Comparison of ENCODE assay signal across 27 cellular contexts in genomic region chr3:120427201-120427600, GRCh38. TPM values are rescaled to one million over a fixed set of nuclear protein-coding genes. Genes with fewer than 3 reads are reported as not detected.
A peak's percentile ranks its signal among the peaks of the same experiment; 100 is the strongest.
DNase-seq lines count a peak whose midpoint lies in the region; ATAC-seq and TF ChIP-seq lines count a peak whose summit lies in the region.
"Had no signal": no experiment of that assay in that cellular context is flagged by ENCODE, and none has a peak within 500 bp of the region (broad histone marks: within the 10 kb centered on the region; RNA-seq: fewer than 3 reads in every experiment).

No MANE protein-coding gene starts in this region.

- H3K27ac ChIP-seq in GM23338 (ENCODE audit: low read depth) (peak overlapping the region; percentile 36; the same call in 1 of the 2 replicates), hepatocyte (peak overlapping the region; percentile 52), subcutaneous abdominal adipose tissue (ENCODE audit: low read depth, low read length) (peak overlapping the region; percentile 77)
- H3K27ac ChIP-seq: epithelial cell of prostate, foreskin keratinocyte had no signal

- H3K79me2 ChIP-seq in GM23338 (replicated peaks; ENCODE audit: insufficient read depth) (peaks cover 27% of the 10 kb centered on the region), hepatocyte (peaks cover 27% of the 10 kb centered on the region)

- H3K9me3 ChIP-seq in adipocyte (ENCODE audit: control insufficient read depth, low read length) = no peaks in the 10 kb centered on the region
- H3K9me3 ChIP-seq in hepatocyte (ENCODE audit: low read depth) = no peaks in the 10 kb centered on the region
- H3K9me3 ChIP-seq in subcutaneous abdominal adipose tissue (ENCODE audit: control insufficient read depth in 5 of 5, low read length in 5 of 5) = no peaks in the 10 kb centered on the region
- H3K9me3 ChIP-seq: MG63, mucosa of descending colon, uterus had no signal

- peaks cover 4% of the 10 kb centered on the region for H3K27me3 Mint-ChIP-seq in GM23338 (ENCODE audit: insufficient read depth, low read depth, poor library complexity)

- TF ChIP-seq CTCF in GM23338 (conservative IDR thresholded peaks at IDR 0.05; ENCODE audit: low read depth in 2 of 2) (no peak), hepatocyte (IDR thresholded peaks at IDR 0.05; ENCODE audit: poor library complexity) (no peak)

- H3K9me2 ChIP-seq in GM23338 (ENCODE audit: insufficient read depth) (no peaks in the 10 kb centered on the region), hepatocyte (replicated peaks; ENCODE audit: insufficient read depth) (no peaks in the 10 kb centered on the region)

- no peak overlapping the region for H2AFZ ChIP-seq in GM23338
- no peak overlapping the region for H2AFZ ChIP-seq in hepatocyte

- peaks cover 43% of the 10 kb centered on the region for H3K36me3 Mint-ChIP-seq in GM23338 (ENCODE audit: low read depth)
- H3K36me3 Mint-ChIP-seq: CD14-positive monocyte, immature natural killer cell had no signal

- DNase-seq in GM23338 (ENCODE audit: low spot score) (no peak), adipocyte (ENCODE audit: low read depth) (no peak), hepatocyte (ENCODE audit: low spot score) (no peak), SW480 (ENCODE audit: low spot score) (no peak), OCI-M2 (lab: John Stamatoyannopoulos, UW; ENCODE audit: unreplicated experiment) (no peak), NCI-H2196 (lab: John Stamatoyannopoulos, UW; ENCODE audit: unreplicated experiment) (no peak)
- DNase-seq: activated B cell treated with CpG ODN at 0.5 μM for 24 hours; activated naive CD4-positive, alpha-beta T cell treated with anti-CD3 and anti-CD28 coated beads for 36 hours; amygdala; EL; foreskin keratinocyte; hippocampal formation; immature natural killer cell; MG63; mucosa of descending colon; NCI-H2029 treated with DMSO at 0.1 percent for 48 hours; NCI-H345; small intestine; stimulated activated CD4-positive, alpha-beta T cell treated with anti-CD3 and anti-CD28 coated beads, Interleukin-1b, Interleukin-23, amount 100 ng/mL, for 48 hours; substantia nigra; SW 1271; uterus had no signal

- H3K4me1 ChIP-seq in GM23338 (ENCODE audit: insufficient read depth) = no peaks in the 10 kb centered on the region
- H3K4me1 ChIP-seq in adipocyte (ENCODE audit: control insufficient read depth, insufficient read depth, low read length) = peaks cover 96% of the 10 kb centered on the region
- H3K4me1 ChIP-seq in hepatocyte (ENCODE audit: insufficient read depth) = peaks cover 27% of the 10 kb centered on the region
- peaks cover 19 to 84% (median 77%) of the 10 kb centered on the region in 5 donors for H3K4me1 ChIP-seq in subcutaneous abdominal adipose tissue (ENCODE audit: control insufficient read depth in 5 of 5, insufficient read depth in 5 of 5, low read length in 5 of 5)
- H3K4me1 ChIP-seq: foreskin keratinocyte had no signal

- H4K20me1 ChIP-seq in GM23338 (replicated peaks; ENCODE audit: insufficient read depth) (peaks cover 23% of the 10 kb centered on the region), hepatocyte (ENCODE audit: insufficient read depth, poor library complexity, severe bottlenecking) (no peaks in the 10 kb centered on the region)

- peak overlapping the region; percentile 20 for H3K9ac ChIP-seq in adipocyte (ENCODE audit: low read length)
- no peak overlapping the region for H3K9ac ChIP-seq in subcutaneous abdominal adipose tissue (ENCODE audit: low read length in 5 of 5)

- H3K27me3 ChIP-seq in GM23338 (ENCODE audit: insufficient read depth) = no peaks in the 10 kb centered on the region
- no peaks in the 10 kb centered on the region for H3K27me3 ChIP-seq in adipocyte (replicated peaks; ENCODE audit: control insufficient read depth, insufficient read depth, low read length)
- no peaks in the 10 kb centered on the region for H3K27me3 ChIP-seq in hepatocyte
- H3K27me3 ChIP-seq in subcutaneous abdominal adipose tissue (ENCODE audit: control insufficient read depth in 5 of 5, insufficient read depth in 4 of 5, low read length in 5 of 5) = no peaks in the 10 kb centered on the region
- H3K27me3 ChIP-seq: foreskin keratinocyte, MG63, uterus had no signal

- H3K4me1 Mint-ChIP-seq in GM23338 = peaks cover 31% of the 10 kb centered on the region
- H3K4me1 Mint-ChIP-seq: activated B cell treated with CpG ODN at 0.5 μM for 24 hours, CD14-positive monocyte, immature natural killer cell had no signal

- H3K9me3 Mint-ChIP-seq in GM23338 = no peaks in the 10 kb centered on the region
- H3K9me3 Mint-ChIP-seq: activated B cell treated with CpG ODN at 0.5 μM for 24 hours; activated naive CD4-positive, alpha-beta T cell treated with anti-CD3 and anti-CD28 coated beads for 36 hours; CD14-positive monocyte; immature natural killer cell; neural crest cell had no signal

- ATAC-seq in GM23338 = no peak
- ATAC-seq: foreskin keratinocyte, K562, mucosa of descending colon had no signal

- no peak overlapping the region for H3K4me3 Mint-ChIP-seq in GM23338
- H3K4me3 Mint-ChIP-seq: activated B cell treated with CpG ODN at 0.5 μM for 24 hours; activated naive CD4-positive, alpha-beta T cell treated with anti-CD3 and anti-CD28 coated beads for 36 hours; CD14-positive monocyte; immature natural killer cell; neural crest cell had no signal

- peaks cover 17% of the 10 kb centered on the region; the same call in 1 of the 2 replicates for H3K36me3 ChIP-seq in GM23338 (ENCODE audit: insufficient read depth)
- peaks cover 57% of the 10 kb centered on the region for H3K36me3 ChIP-seq in adipocyte (ENCODE audit: control insufficient read depth, insufficient read depth, low read length, severe bottlenecking)
- no peaks in the 10 kb centered on the region for H3K36me3 ChIP-seq in hepatocyte (replicated peaks; ENCODE audit: insufficient read depth, low read depth)
- H3K36me3 ChIP-seq in subcutaneous abdominal adipose tissue (ENCODE audit: control insufficient read depth in 5 of 5, insufficient read depth in 5 of 5, low read length in 5 of 5) = peaks cover 8 to 26% (median 19%) of the 10 kb centered on the region in 5 donors
- H3K36me3 ChIP-seq: uterus had no signal

- no peaks in the 10 kb centered on the region for H3F3A ChIP-seq in GM23338 (replicated peaks; ENCODE audit: low read depth)

- H3K4me2 ChIP-seq in GM23338 (no peak overlapping the region), hepatocyte (no peak overlapping the region)

- no peak overlapping the region for H3K27ac Mint-ChIP-seq in GM23338
- H3K27ac Mint-ChIP-seq: activated B cell treated with CpG ODN at 0.5 μM for 24 hours; activated naive CD4-positive, alpha-beta T cell treated with anti-CD3 and anti-CD28 coated beads for 36 hours; CD14-positive monocyte; immature natural killer cell had no signal

- H3K4me3 ChIP-seq in GM23338 = no peak overlapping the region
- H3K4me3 ChIP-seq in adipocyte (ENCODE audit: low read length) = peak overlapping the region; percentile 21
- no peak overlapping the region for H3K4me3 ChIP-seq in hepatocyte
- no peak overlapping the region for H3K4me3 ChIP-seq in subcutaneous abdominal adipose tissue (ENCODE audit: low read depth in 1 of 5, low read length in 5 of 5)
- H3K4me3 ChIP-seq: K562, MG63, mucosa of descending colon, uterus had no signal

TF ChIP-seq in GM23338, 12 proteins besides CTCF, POLR2A, EP300 and RAD21 (continues in another document):
- TF ChIP-seq NANOG (IDR thresholded peaks at IDR 0.05; ENCODE audit: borderline replicate concordance) (no peak), EZH2phosphoT487 (IDR thresholded peaks at IDR 0.05; ENCODE audit: unreplicated experiment) (no peak), ZNF331 (CRISPR knock-in tag; IDR thresholded peaks at IDR 0.05; ENCODE audit: low read depth) (no peak), STAT1 (IDR thresholded peaks at IDR 0.05; ENCODE audit: unreplicated experiment) (no peak), ETS1 (IDR thresholded peaks at IDR 0.05) (no peak), JUNB (IDR thresholded peaks at IDR 0.05; ENCODE audit: unreplicated experiment) (no peak)

RNA-seq across cellular contexts. Expression of gene FSTL1, which starts 23.6 kb away (rescaled TPM):
- 258 and 272 TPM in 2 replicates for total RNA-seq in GM23338 (2014; rRNA removed; shearing (Covaris generic))
- 49.1 and 50.8 TPM in 2 replicates for polyA plus RNA-seq in GM23338 (2016; fragmentation: Nextera tagmentation; extraction: Ambion mirVana)
- total RNA-seq in hepatocyte = 344 and 390 TPM in 2 replicates
- 183 and 195 TPM in 2 replicates for polyA plus RNA-seq in hepatocyte
- total RNA-seq: activated B cell treated with CpG ODN at 0.5 μM for 24 hours had no signal
